Comparison of ENCODE assay signal across 13 cellular contexts in genomic region chr16:74730049-74730683, GRCh38. TPM values are rescaled to one million over a fixed set of nuclear protein-coding genes. Genes with fewer than 3 reads are reported as not detected.
A peak's percentile ranks its signal among the peaks of the same experiment; 100 is the strongest.
DNase-seq lines count a peak whose midpoint lies in the region; ATAC-seq and TF ChIP-seq lines count a peak whose summit lies in the region.
"Had no signal": no experiment of that assay in that cellular context is flagged by ENCODE, and none has a peak within 500 bp of the region (broad histone marks: within the 10 kb centered on the region; RNA-seq: fewer than 3 reads in every experiment).

No MANE protein-coding gene starts in this region.

- peak overlapping the region; percentile 48 for H3K27ac Mint-ChIP-seq in endothelial cell (ENCODE audit: unreplicated experiment)

- peaks cover 2% of the 10 kb centered on the region for H3K27me3 Mint-ChIP-seq in endothelial cell (ENCODE audit: unreplicated experiment)

- H3K4me1 Mint-ChIP-seq in endothelial cell (ENCODE audit: unreplicated experiment) = peaks cover 5% of the 10 kb centered on the region

- ATAC-seq in omental fat pad (ENCODE audit: low FRiP score) = peak; percentile 38

- H3K9me3 Mint-ChIP-seq in endothelial cell (ENCODE audit: unreplicated experiment) = no peaks in the 10 kb centered on the region

- TF ChIP-seq CTCF in endothelial cell (IDR thresholded peaks at IDR 0.05; ENCODE audit: unreplicated experiment) = no peak
- TF ChIP-seq CTCF in omental fat pad (IDR thresholded peaks at IDR 0.05) = no peak

- DNase-seq in GDM1 (lab: John Stamatoyannopoulos, UW) (peak; percentile 48), NCI-H226 (peak; percentile 71), endothelial cell (ENCODE audit: low spot score) (no peak), omental fat pad (ENCODE audit: low spot score) (no peak), HCEC 1CT (no peak), SKM-1 treated with dmso at 0.1 percent for 144 hours (lab: John Stamatoyannopoulos, UW; ENCODE audit: unreplicated experiment) (no peak), NCI-H1105 (lab: John Stamatoyannopoulos, UW) (no peak), SW480 (ENCODE audit: low spot score) (no peak)
- DNase-seq: amniotic stem cell; CD4-positive, alpha-beta memory T cell; H7 had no signal

- no peak overlapping the region for H3K4me3 Mint-ChIP-seq in endothelial cell (ENCODE audit: unreplicated experiment)

- peaks cover 4% of the 10 kb centered on the region for H3K36me3 Mint-ChIP-seq in endothelial cell (ENCODE audit: low read depth, unreplicated experiment)

RNA-seq across cellular contexts. Expression of gene MLKL, which starts 29.5 kb away (rescaled TPM):
- total RNA-seq in endothelial cell (ENCODE audit: unreplicated experiment) (12.3 TPM), omental fat pad (10 to 100 TPM; 18.4 to 47.9 (median 31.9) TPM)

RNA-seq across cellular contexts. Expression of gene FA2H, which starts 44.5 kb away (rescaled TPM):
- not detected for total RNA-seq in endothelial cell (ENCODE audit: unreplicated experiment)
- not detected for total RNA-seq in omental fat pad
- total RNA-seq: RPMI7951, skeletal muscle tissue had no signal

Comparison
In these comparisons a context has a peak if more than half of its experiments do, and no peak if none do; other contexts are left out.
1. DNase-seq: peak in GDM1 (single experiment) and NCI-H226 (single experiment); none in endothelial cell (single experiment), omental fat pad (single experiment), HCEC 1CT (single experiment), SKM-1 treated with dmso at 0.1 percent for 144 hours (single experiment), NCI-H1105 (single experiment) and SW480 (single experiment).